Comparison of ENCODE assay signal across 22 cellular contexts in the genomic region with DNA sequence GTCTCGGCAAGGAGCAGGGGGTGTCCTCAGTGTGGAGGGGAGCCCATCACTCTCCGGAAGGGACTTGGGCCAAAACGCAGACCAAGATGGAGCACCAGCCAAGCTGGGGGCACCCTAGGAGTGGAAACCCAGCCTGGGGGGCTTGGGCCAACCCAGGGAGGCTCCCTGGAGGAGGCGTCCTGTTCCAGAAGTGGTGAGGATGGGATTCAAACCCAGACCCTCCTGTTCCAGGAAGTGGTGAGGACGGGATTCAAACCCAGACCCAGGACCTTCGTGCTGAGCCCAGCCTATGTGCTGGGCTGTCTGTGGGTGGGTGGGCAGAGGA. TPM values are rescaled to one million over a fixed set of nuclear protein-coding genes. Genes with fewer than 3 reads are reported as not detected.
DNase-seq lines count a peak whose midpoint lies in the region; ATAC-seq and TF ChIP-seq lines count a peak whose summit lies in the region.
"Had no signal": no experiment of that assay in that cellular context is flagged by ENCODE, and none has a peak within 500 bp of the region (broad histone marks: within the 10 kb centered on the region; RNA-seq: fewer than 3 reads in every experiment).

No MANE protein-coding gene starts in this region.

- intact Hi-C loops in activated CD4-positive, alpha-beta T cell treated with anti-CD3 and anti-CD28 coated beads, Interleukin-2, amount 10 ng/mL, durations not matched to agents 24 days and 14 days (cut with micrococcal nuclease): no loop called here
- intact Hi-C loops in colonic mucosa (cut with DNase I): no loop called here

- H3K36me3 ChIP-seq in colonic mucosa (no peaks in the 10 kb centered on the region), muscle layer of duodenum (ENCODE audit: control insufficient read depth in 1 of 2, insufficient read depth in 2 of 2, low read length in 2 of 2) (no peaks in the 10 kb centered on the region), urinary bladder (ENCODE audit: insufficient read depth) (no peaks in the 10 kb centered on the region)
- H3K36me3 ChIP-seq: thyroid gland had no signal

- H3K9ac ChIP-seq in colonic mucosa (ENCODE audit: low read depth in 2 of 2, low read length in 2 of 2): no peak overlapping the region

- no peak for TF ChIP-seq CTCF in colonic mucosa (IDR thresholded peaks at IDR 0.05)

- H3K4me1 ChIP-seq in colonic mucosa: no peaks in the 10 kb centered on the region
- peaks cover 5 to 32% of the 10 kb centered on the region in 2 donors for H3K4me1 ChIP-seq in muscle layer of duodenum (ENCODE audit: control insufficient read depth in 1 of 2, insufficient read depth in 2 of 2, low read length in 2 of 2)
- H3K4me1 ChIP-seq in urinary bladder (ENCODE audit: insufficient read depth): no peaks in the 10 kb centered on the region
- H3K4me1 ChIP-seq: thyroid gland had no signal

- peak overlapping the region; percentile 18 for H3K27ac ChIP-seq in colonic mucosa
- peak overlapping the region; percentile 72 for H3K27ac ChIP-seq in muscle layer of duodenum (ENCODE audit: low read length)
- H3K27ac ChIP-seq in urinary bladder (ENCODE audit: low read depth): peak overlapping the region; percentile 45
- H3K27ac ChIP-seq: 22Rv1, hepatocyte, thyroid gland had no signal

- no peaks in the 10 kb centered on the region for H3K27me3 Mint-ChIP-seq in activated CD4-positive, alpha-beta T cell treated with anti-CD3 and anti-CD28 coated beads, Interleukin-2, amount 10 ng/mL, durations not matched to agents 7 days and 5 days
- H3K27me3 Mint-ChIP-seq in activated CD4-positive, alpha-beta T cell treated with anti-CD3 and anti-CD28 coated beads, Interleukin-2, amount 10 ng/mL, durations not matched to agents 24 days and 14 days: peaks cover 2% of the 10 kb centered on the region

- H3K9me3 Mint-ChIP-seq in activated CD4-positive, alpha-beta T cell treated with anti-CD3 and anti-CD28 coated beads, Interleukin-2, amount 10 ng/mL, durations not matched to agents 7 days and 5 days: no peaks in the 10 kb centered on the region
- no peaks in the 10 kb centered on the region for H3K9me3 Mint-ChIP-seq in activated CD4-positive, alpha-beta T cell treated with anti-CD3 and anti-CD28 coated beads, Interleukin-2, amount 10 ng/mL, durations not matched to agents 24 days and 14 days
- H3K9me3 Mint-ChIP-seq: activated naive CD4-positive, alpha-beta T cell treated with anti-CD3 and anti-CD28 coated beads, Interleukin-2, amount 50 U/mL, for 24 hours; activated T-cell treated with anti-CD3 and anti-CD28 coated beads, Interleukin-2, amount 50 U/mL, for 72 hours; stimulated activated memory B cell treated with anti-CD40 and anti-IgM and Interleukin-4, amounts not matched to agents 10 μg/mL and 1 μg/mL and 100 μg/mL, for 72 hours had no signal

- CTCF ChIA-PET in activated CD4-positive, alpha-beta T cell treated with anti-CD3 and anti-CD28 coated beads, Interleukin-2, amount 10 ng/mL, durations not matched to agents 7 days and 5 days (lab: Charles Lee): no interaction called here

- no peaks in the 10 kb centered on the region for H3K27me3 ChIP-seq in colonic mucosa
- no peaks in the 10 kb centered on the region for H3K27me3 ChIP-seq in muscle layer of duodenum (ENCODE audit: low read depth, low read length)
- H3K27me3 ChIP-seq: hepatocyte, thyroid gland had no signal

- WGBS in urinary bladder: 75% methylated on average over 6 of the region's 6 CpGs

- H3K4me1 Mint-ChIP-seq in activated CD4-positive, alpha-beta T cell treated with anti-CD3 and anti-CD28 coated beads, Interleukin-2, amount 10 ng/mL, durations not matched to agents 7 days and 5 days: no peaks in the 10 kb centered on the region
- no peaks in the 10 kb centered on the region for H3K4me1 Mint-ChIP-seq in activated CD4-positive, alpha-beta T cell treated with anti-CD3 and anti-CD28 coated beads, Interleukin-2, amount 10 ng/mL, durations not matched to agents 24 days and 14 days
- H3K4me1 Mint-ChIP-seq: activated naive CD4-positive, alpha-beta T cell treated with anti-CD3 and anti-CD28 coated beads, Interleukin-2, amount 50 U/mL, for 24 hours; naive B cell; stimulated activated memory B cell treated with anti-CD40 and anti-IgM and Interleukin-4, amounts not matched to agents 10 μg/mL and 1 μg/mL and 100 μg/mL, for 72 hours had no signal

- no peaks in the 10 kb centered on the region for H3K36me3 Mint-ChIP-seq in activated CD4-positive, alpha-beta T cell treated with anti-CD3 and anti-CD28 coated beads, Interleukin-2, amount 10 ng/mL, durations not matched to agents 7 days and 5 days (ENCODE audit: low read depth)
- H3K36me3 Mint-ChIP-seq in activated CD4-positive, alpha-beta T cell treated with anti-CD3 and anti-CD28 coated beads, Interleukin-2, amount 10 ng/mL, durations not matched to agents 24 days and 14 days (ENCODE audit: low read depth): no peaks in the 10 kb centered on the region
- H3K36me3 Mint-ChIP-seq: activated naive CD4-positive, alpha-beta T cell treated with anti-CD3 and anti-CD28 coated beads, Interleukin-2, amount 50 U/mL, for 24 hours; naive B cell; stimulated activated memory B cell treated with anti-CD40 and anti-IgM and Interleukin-4, amounts not matched to agents 10 μg/mL and 1 μg/mL and 100 μg/mL, for 72 hours had no signal

- in situ Hi-C loops in KBM-7 (cut with MboI; ENCODE audit: low pct_unique_long_range_greater_than_20kb, low sequenced_read_pairs): no loop called here

- H3K4me3 ChIP-seq in colonic mucosa (no peak overlapping the region), muscle layer of duodenum (ENCODE audit: low read depth in 1 of 2, low read length in 2 of 2) (peak overlapping the region in 1 of 2 donors; percentile 63), urinary bladder (ENCODE audit: low read depth, low read length) (no peak overlapping the region)
- H3K4me3 ChIP-seq: hepatocyte, thyroid gland had no signal

- DNase-seq in activated CD4-positive, alpha-beta T cell treated with anti-CD3 and anti-CD28 coated beads, Interleukin-2, amount 10 ng/mL, durations not matched to agents 7 days and 5 days: no peak
- no peak for DNase-seq in activated CD4-positive, alpha-beta T cell treated with anti-CD3 and anti-CD28 coated beads, Interleukin-2, amount 10 ng/mL, durations not matched to agents 24 days and 14 days
- DNase-seq in colonic mucosa (no peak), KBM-7 (no peak)
- DNase-seq in activated effector memory CD4-positive, alpha-beta T cell treated with Interleukin-2 at 50 U/mL for 16 hours: no peak
- DNase-seq: activated T-cell treated with anti-CD3 and anti-CD28 coated beads, Interleukin-2, amount 50 U/mL, for 72 hours; DMS79 treated with DMSO at 0.1 percent for 48 hours; Kasumi-1; naive B cell; NCI-H1048; NCI-H2081 treated with DMSO at 0.1 percent for 48 hours; NCI-H446 treated with DMSO at 0.1 percent for 48 hours had no signal

- H3K9me3 ChIP-seq in colonic mucosa: no peaks in the 10 kb centered on the region
- H3K9me3 ChIP-seq in muscle layer of duodenum (ENCODE audit: control insufficient read depth in 1 of 2, low read length in 2 of 2): no peaks in the 10 kb centered on the region
- H3K9me3 ChIP-seq: thyroid gland had no signal

- no peak for ATAC-seq in GM18867 (IDR thresholded peaks at IDR 0.05; ENCODE audit: unreplicated experiment)
- ATAC-seq: activated T-cell treated with anti-CD3 and anti-CD28 coated beads, Interleukin-2, amount 50 U/mL, for 72 hours; stimulated activated memory B cell treated with anti-CD40 and anti-IgM and Interleukin-4, amounts not matched to agents 10 μg/mL and 1 μg/mL and 100 μg/mL, for 72 hours had no signal

- H3K27ac Mint-ChIP-seq in activated CD4-positive, alpha-beta T cell treated with anti-CD3 and anti-CD28 coated beads, Interleukin-2, amount 10 ng/mL, durations not matched to agents 7 days and 5 days: peak overlapping the region; percentile 60
- H3K27ac Mint-ChIP-seq in activated CD4-positive, alpha-beta T cell treated with anti-CD3 and anti-CD28 coated beads, Interleukin-2, amount 10 ng/mL, durations not matched to agents 24 days and 14 days: no peak overlapping the region
- H3K27ac Mint-ChIP-seq: activated naive CD4-positive, alpha-beta T cell treated with anti-CD3 and anti-CD28 coated beads, Interleukin-2, amount 50 U/mL, for 24 hours; activated T-cell treated with anti-CD3 and anti-CD28 coated beads, Interleukin-2, amount 50 U/mL, for 72 hours; naive B cell; stimulated activated memory B cell treated with anti-CD40 and anti-IgM and Interleukin-4, amounts not matched to agents 10 μg/mL and 1 μg/mL and 100 μg/mL, for 72 hours had no signal

- POLR2A ChIA-PET in activated CD4-positive, alpha-beta T cell treated with anti-CD3 and anti-CD28 coated beads, Interleukin-2, amount 10 ng/mL, durations not matched to agents 7 days and 5 days (lab: Charles Lee): no interaction called here

- H3K4me3 Mint-ChIP-seq in activated CD4-positive, alpha-beta T cell treated with anti-CD3 and anti-CD28 coated beads, Interleukin-2, amount 10 ng/mL, durations not matched to agents 7 days and 5 days: no peak overlapping the region
- no peak overlapping the region for H3K4me3 Mint-ChIP-seq in activated CD4-positive, alpha-beta T cell treated with anti-CD3 and anti-CD28 coated beads, Interleukin-2, amount 10 ng/mL, durations not matched to agents 24 days and 14 days
- H3K4me3 Mint-ChIP-seq: activated naive CD4-positive, alpha-beta T cell treated with anti-CD3 and anti-CD28 coated beads, Interleukin-2, amount 50 U/mL, for 24 hours; activated T-cell treated with anti-CD3 and anti-CD28 coated beads, Interleukin-2, amount 50 U/mL, for 72 hours; naive B cell; stimulated activated memory B cell treated with anti-CD40 and anti-IgM and Interleukin-4, amounts not matched to agents 10 μg/mL and 1 μg/mL and 100 μg/mL, for 72 hours had no signal

RNA-seq across cellular contexts. Expression of gene PLIN4, which starts 0.8 kb away (rescaled TPM):
- total RNA-seq in activated CD4-positive, alpha-beta T cell treated with anti-CD3 and anti-CD28 coated beads, Interleukin-2, amount 10 ng/mL, durations not matched to agents 7 days and 5 days: not detected
- total RNA-seq in activated CD4-positive, alpha-beta T cell treated with anti-CD3 and anti-CD28 coated beads, Interleukin-2, amount 10 ng/mL, durations not matched to agents 24 days and 14 days: not detected in 2 replicates
- total RNA-seq in colonic mucosa (1 to 10 TPM in 1 of 2 donors, under 1 TPM in 1; 0.47 to 6.3 TPM), urinary bladder (14.0 TPM)
- 55.7 TPM for polyA plus RNA-seq in urinary bladder

RNA-seq across cellular contexts. Expression of gene PLIN5, which starts 15.9 kb away (rescaled TPM):
- not detected for total RNA-seq in activated CD4-positive, alpha-beta T cell treated with anti-CD3 and anti-CD28 coated beads, Interleukin-2, amount 10 ng/mL, durations not matched to agents 7 days and 5 days
- total RNA-seq in activated CD4-positive, alpha-beta T cell treated with anti-CD3 and anti-CD28 coated beads, Interleukin-2, amount 10 ng/mL, durations not matched to agents 24 days and 14 days: not detected in 2 replicates
- total RNA-seq in colonic mucosa (1 to 10 TPM; 2.0 to 3.5 TPM), urinary bladder (1.4 TPM)
- 5.7 TPM for polyA plus RNA-seq in urinary bladder
- total RNA-seq: HT1080 had no signal

RNA-seq across cellular contexts. Expression of gene LRG1, which starts 20.7 kb away (rescaled TPM):
- under 1 TPM in 1 of 2 experiments, not detected in 1; 0.07 TPM for total RNA-seq in activated CD4-positive, alpha-beta T cell treated with anti-CD3 and anti-CD28 coated beads, Interleukin-2, amount 10 ng/mL, durations not matched to agents 7 days and 5 days
- 0.24 and 0.40 TPM in 2 replicates for total RNA-seq in activated CD4-positive, alpha-beta T cell treated with anti-CD3 and anti-CD28 coated beads, Interleukin-2, amount 10 ng/mL, durations not matched to agents 24 days and 14 days
- 10 to 100 TPM; 24.4 to 26.0 TPM for total RNA-seq in colonic mucosa
- total RNA-seq in urinary bladder: 3.9 TPM
- polyA plus RNA-seq in urinary bladder: 4.6 TPM
- total RNA-seq: HT1080, osteoblast had no signal

RNA-seq across cellular contexts. Expression of gene SEMA6B, which starts 40.4 kb away (rescaled TPM):
- not detected for total RNA-seq in activated CD4-positive, alpha-beta T cell treated with anti-CD3 and anti-CD28 coated beads, Interleukin-2, amount 10 ng/mL, durations not matched to agents 7 days and 5 days
- 0.40 TPM in 1 of 2 replicates, not detected in the other for total RNA-seq in activated CD4-positive, alpha-beta T cell treated with anti-CD3 and anti-CD28 coated beads, Interleukin-2, amount 10 ng/mL, durations not matched to agents 24 days and 14 days
- total RNA-seq in colonic mucosa (1 to 10 TPM; 1.3 to 5.6 TPM), urinary bladder (5.4 TPM)
- 14.1 TPM for polyA plus RNA-seq in urinary bladder

RNA-seq across cellular contexts. Expression of gene HDGFL2, which starts 47.0 kb away (rescaled TPM):
- total RNA-seq in activated CD4-positive, alpha-beta T cell treated with anti-CD3 and anti-CD28 coated beads, Interleukin-2, amount 10 ng/mL, durations not matched to agents 7 days and 5 days: 10 to 100 TPM; 58.3 to 62.1 TPM
- total RNA-seq in activated CD4-positive, alpha-beta T cell treated with anti-CD3 and anti-CD28 coated beads, Interleukin-2, amount 10 ng/mL, durations not matched to agents 24 days and 14 days: 66.0 and 72.7 TPM in 2 replicates
- total RNA-seq in colonic mucosa (10 to 100 TPM; 32.7 to 55.0 TPM), urinary bladder (22.2 TPM)
- 51.4 TPM for polyA plus RNA-seq in urinary bladder

Comparison
In these comparisons a context has a peak if more than half of its experiments do, and no peak if none do; other contexts are left out.
1. H3K27ac ChIP-seq: peak in every context shown above with its lines; median percentile 72 in muscle layer of duodenum; 45 in urinary bladder; 18 in colonic mucosa.